Comparison of ENCODE assay signal across 1 cellular context in the genomic region with DNA sequence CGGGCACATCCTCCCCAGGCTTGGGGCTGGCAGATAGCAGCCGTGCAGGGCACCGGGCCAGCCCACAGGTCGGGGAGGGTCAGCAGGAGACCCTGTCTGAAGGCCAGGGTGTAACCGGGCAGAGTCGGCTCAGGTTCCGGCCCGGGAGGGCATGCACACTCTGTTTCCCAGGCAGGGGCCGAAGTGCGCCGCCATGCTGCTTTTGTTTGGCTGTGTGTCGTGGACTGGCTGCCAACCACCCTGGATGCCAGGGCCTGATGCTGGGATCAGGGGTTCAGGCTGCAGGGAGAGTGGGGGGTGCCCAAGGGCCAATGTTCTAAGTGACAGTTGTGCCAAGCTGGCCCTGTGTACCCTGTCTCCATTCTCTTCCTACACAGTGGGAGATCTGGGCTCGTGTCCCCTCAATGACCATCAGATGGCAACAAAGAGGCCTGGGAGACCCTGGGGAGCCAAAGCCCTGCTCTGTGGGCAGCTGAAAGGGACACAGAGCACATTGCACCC.
TF ChIP-seq lines count a peak whose summit lies in the region.

No MANE protein-coding gene starts in this region.

TF ChIP-seq in HCT116, 20 proteins besides CTCF, POLR2A, EP300 and RAD21:
- TF ChIP-seq ZNF274 (IDR thresholded peaks at IDR 0.05; ENCODE audit: low read depth, low read length) = no peak
- TF ChIP-seq CBX3 (IDR thresholded peaks at IDR 0.05; ENCODE audit: low read depth) = no peak
- no peak for TF ChIP-seq EZH2 (IDR thresholded peaks at IDR 0.05)
- TF ChIP-seq POLR2AphosphoS5 (IDR thresholded peaks at IDR 0.05; ENCODE audit: low read depth, low read length) = no peak
- no peak for TF ChIP-seq JUND (IDR thresholded peaks at IDR 0.05)
- TF ChIP-seq FOSL1 (IDR thresholded peaks at IDR 0.05; ENCODE audit: low read depth) = no peak
- TF ChIP-seq SP1 (IDR thresholded peaks at IDR 0.05; ENCODE audit: low read depth) = no peak
- TF ChIP-seq, protein P1, sequence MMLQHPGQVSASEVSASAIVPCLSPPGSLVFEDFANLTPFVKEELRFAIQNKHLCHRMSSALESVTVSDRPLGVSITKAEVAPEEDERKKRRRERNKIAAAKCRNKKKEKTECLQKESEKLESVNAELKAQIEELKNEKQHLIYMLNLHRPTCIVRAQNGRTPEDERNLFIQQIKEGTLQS (IDR thresholded peaks at IDR 0.05) = no peak
- no peak for TF ChIP-seq CEBPB (IDR thresholded peaks at IDR 0.05; ENCODE audit: low read depth)
- TF ChIP-seq EZH2phosphoT487 (IDR thresholded peaks at IDR 0.05; ENCODE audit: borderline replicate concordance) = no peak
- TF ChIP-seq, protein P2, sequence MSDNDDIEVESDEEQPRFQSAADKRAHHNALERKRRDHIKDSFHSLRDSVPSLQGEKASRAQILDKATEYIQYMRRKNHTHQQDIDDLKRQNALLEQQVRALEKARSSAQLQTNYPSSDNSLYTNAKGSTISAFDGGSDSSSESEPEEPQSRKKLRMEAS (IDR thresholded peaks at IDR 0.05) = no peak
- TF ChIP-seq, protein P3, sequence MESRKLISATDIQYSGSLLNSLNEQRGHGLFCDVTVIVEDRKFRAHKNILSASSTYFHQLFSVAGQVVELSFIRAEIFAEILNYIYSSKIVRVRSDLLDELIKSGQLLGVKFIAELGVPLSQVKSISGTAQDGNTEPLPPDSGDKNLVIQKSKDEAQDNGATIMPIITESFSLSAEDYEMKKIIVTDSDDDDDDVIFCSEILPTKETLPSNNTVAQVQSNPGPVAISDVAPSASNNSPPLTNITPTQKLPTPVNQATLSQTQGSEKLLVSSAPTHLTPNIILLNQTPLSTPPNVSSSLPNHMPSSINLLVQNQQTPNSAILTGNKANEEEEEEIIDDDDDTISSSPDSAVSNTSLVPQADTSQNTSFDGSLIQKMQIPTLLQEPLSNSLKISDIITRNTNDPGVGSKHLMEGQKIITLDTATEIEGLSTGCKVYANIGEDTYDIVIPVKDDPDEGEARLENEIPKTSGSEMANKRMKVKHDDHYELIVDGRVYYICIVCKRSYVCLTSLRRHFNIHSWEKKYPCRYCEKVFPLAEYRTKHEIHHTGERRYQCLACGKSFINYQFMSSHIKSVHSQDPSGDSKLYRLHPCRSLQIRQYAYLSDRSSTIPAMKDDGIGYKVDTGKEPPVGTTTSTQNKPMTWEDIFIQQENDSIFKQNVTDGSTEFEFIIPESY (IDR thresholded peaks at IDR 0.05; ENCODE audit: extremely low read depth, insufficient replicate concordance, low read length) = no peak
- TF ChIP-seq ELF1 (IDR thresholded peaks at IDR 0.05; ENCODE audit: borderline replicate concordance, low read depth) = no peak
